ENCODE assay signal across 8 cellular contexts in genomic region chr5:174045470-174046025, GRCh38. TPM values are rescaled to one million over a fixed set of nuclear protein-coding genes. Genes with fewer than 3 reads are reported as not detected.
DNase-seq lines count a peak whose midpoint lies in the region; ATAC-seq and TF ChIP-seq lines count a peak whose summit lies in the region.

Gene NSG2, plus strand, starts transcription at chr5:174045706. Its CDS starts 1,050 bp downstream, at chr5:174046756.

- H3K9me3 ChIP-seq in SU-DHL-6 (ENCODE audit: insufficient read depth, low read length), result no peaks in the 10 kb centered on the region

- no peak within 1 kb of the TSS for H4K5ac ChIP-seq in mesendoderm (ENCODE audit: low read length)

- H3K4me3 ChIP-seq in SU-DHL-6 (ENCODE audit: insufficient read depth, low read length, poor library complexity, severe bottlenecking) (no peak within 1 kb of the TSS), mesendoderm (ENCODE audit: low read length) (no peak within 1 kb of the TSS)

- H2BK120ac ChIP-seq in mesendoderm (ENCODE audit: low read depth, low read length), result no peak within 1 kb of the TSS

- no peak within 1 kb of the TSS for H3K9ac ChIP-seq in SU-DHL-6 (ENCODE audit: low read length)
- no peak within 1 kb of the TSS for H3K9ac ChIP-seq in mesendoderm (ENCODE audit: low read length)

- no peak within 1 kb of the TSS for H3K18ac ChIP-seq in mesendoderm (ENCODE audit: low read length)

- H3K79me2 ChIP-seq in SU-DHL-6 (ENCODE audit: insufficient read depth, low read length), result no peaks in the 10 kb centered on the region
- no peaks in the 10 kb centered on the region for H3K79me2 ChIP-seq in mesendoderm (ENCODE audit: control insufficient read depth, insufficient read depth, low read length)

- no peak within 1 kb of the TSS for H4K8ac ChIP-seq in mesendoderm (ENCODE audit: low read depth, low read length)

- H3K4me2 ChIP-seq in SU-DHL-6 (ENCODE audit: low read depth, low read length, poor library complexity, severe bottlenecking) (no peak within 1 kb of the TSS), mesendoderm (ENCODE audit: low read length) (no peak within 1 kb of the TSS)

- no peak within 1 kb of the TSS for H2BK15ac ChIP-seq in mesendoderm (replicated peaks; ENCODE audit: low read depth)

- WGBS in mesendoderm (ENCODE audit: extremely low coverage, insufficient coverage, low lambda C conversion rate), result no CpG with 5 or more reads among the region's 17 CpGs

- H4K20me1 ChIP-seq in SU-DHL-6 (ENCODE audit: low read depth, low read length), result no peaks in the 10 kb centered on the region

- no peaks in the 10 kb centered on the region for H3K79me1 ChIP-seq in mesendoderm (ENCODE audit: low read length)

- DNase-seq in AG08395 (ENCODE audit: low spot score) (peak; percentile 7), NCI-H187 treated with DMSO at 0.1 percent for 48 hours (lab: John Stamatoyannopoulos, UW) (peak; percentile 65), epidermal melanocyte (ENCODE audit: insufficient read length, low spot score) (peak; percentile 40), mesendoderm (peak; percentile 97), ureter (ENCODE audit: low spot score) (peak; percentile 84)

- no peak within 1 kb of the TSS for H2AFZ ChIP-seq in SU-DHL-6 (ENCODE audit: low read depth, low read length, severe bottlenecking)

- peak; percentile 74 for ATAC-seq in GM18505 (IDR thresholded peaks at IDR 0.05; ENCODE audit: unreplicated experiment)
- peak; percentile 93 for ATAC-seq in HG02981 (IDR thresholded peaks at IDR 0.05; ENCODE audit: unreplicated experiment)

- no peaks in the 10 kb centered on the region for H3F3A ChIP-seq in SU-DHL-6 (ENCODE audit: insufficient read depth)

- H3K9me2 ChIP-seq in SU-DHL-6 (replicated peaks; ENCODE audit: insufficient read depth, low read length), result no peaks in the 10 kb centered on the region

- TF ChIP-seq CTCF in SU-DHL-6 (IDR thresholded peaks at IDR 0.05; ENCODE audit: insufficient read depth, low read length, poor library complexity, severe bottlenecking), result peak; percentile 67

- H3K4me1 ChIP-seq in mesendoderm (ENCODE audit: control insufficient read depth, low read depth, low read length), result no peaks in the 10 kb centered on the region

- H3K27ac ChIP-seq in SU-DHL-6 (ENCODE audit: low read depth, low read length) (no peak within 1 kb of the TSS), mesendoderm (ENCODE audit: low read depth, low read length) (no peak within 1 kb of the TSS)

- no peaks in the 10 kb centered on the region for H3K36me3 ChIP-seq in SU-DHL-6 (ENCODE audit: low read length)
- no peaks in the 10 kb centered on the region for H3K36me3 ChIP-seq in mesendoderm (ENCODE audit: control insufficient read depth, insufficient read depth, low read length)

- no peak within 1 kb of the TSS for H3K56ac ChIP-seq in mesendoderm (ENCODE audit: low read length)

- H3K4ac ChIP-seq in mesendoderm (ENCODE audit: low read depth, low read length), result no peak within 1 kb of the TSS

- no peak within 1 kb of the TSS for H2BK5ac ChIP-seq in mesendoderm (ENCODE audit: low read length)

- H3K27me3 ChIP-seq in SU-DHL-6 (ENCODE audit: low read length) (no peaks in the 10 kb centered on the region), mesendoderm (ENCODE audit: insufficient read depth, low read length, poor library complexity) (no peaks in the 10 kb centered on the region)

- H2AK5ac ChIP-seq in mesendoderm (ENCODE audit: low read length), result no peak within 1 kb of the TSS

- no peak for TF ChIP-seq POLR2A in GM18505 (IDR thresholded peaks at IDR 0.05; ENCODE audit: borderline replicate concordance, extremely low read depth, insufficient read depth, insufficient read length)

- H3K23ac ChIP-seq in mesendoderm (ENCODE audit: low read length), result no peak within 1 kb of the TSS

RNA-seq across cellular contexts. Expression of gene NSG2, which starts in this region (rescaled TPM):
- polyA plus RNA-seq in mesendoderm (2013, experiment 1 of 2), result 0.11 TPM
- polyA plus RNA-seq in mesendoderm (2013, experiment 2 of 2), result 0.11 TPM
- total RNA-seq in ureter, result not detected

Comparison
In these comparisons a context has a peak if more than half of its experiments do, and no peak if none do; other contexts are left out.
1. Peak in DNase-seq in ureter; RNA of the gene not detected or under 1 TPM.
2. DNase-seq: peak in every context shown above with its lines; median percentile 97 in mesendoderm; 84 in ureter; 65 in NCI-H187 treated with DMSO at 0.1 percent for 48 hours; 40 in epidermal melanocyte; 7 in AG08395.